ENCODE assay signal across 1 cellular context in the genomic region with DNA sequence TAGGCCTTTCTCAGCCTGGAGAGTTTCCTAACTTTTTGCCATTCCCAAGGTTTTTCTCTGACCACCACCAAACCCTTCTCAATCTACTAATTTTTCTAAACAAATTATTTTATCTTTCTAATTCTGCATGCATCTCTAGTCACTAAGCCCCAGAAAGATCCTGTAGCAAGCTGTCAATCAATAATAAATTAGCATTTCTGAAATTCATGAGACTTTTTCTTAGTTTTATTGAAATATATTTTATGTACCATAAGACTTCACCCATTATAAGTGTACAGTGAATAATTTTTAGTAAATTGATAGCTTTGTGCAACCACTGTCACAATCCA.
TF ChIP-seq lines count a peak whose summit lies in the region.

No MANE protein-coding gene starts in this region.

TF ChIP-seq in GM12878, 131 proteins besides CTCF, POLR2A, EP300 and RAD21:
- TF ChIP-seq PKNOX1 (IDR thresholded peaks at IDR 0.05), result peak; percentile 93
- TF ChIP-seq ATF7 (IDR thresholded peaks at IDR 0.05; ENCODE audit: low read depth), result no peak
